1 cellular context compared by ENCODE assay signal in genomic region chr10:11165591-11166543, GRCh38.
TF ChIP-seq lines count a peak whose summit lies in the region.

No MANE protein-coding gene starts in this region.

TF ChIP-seq in GM12878, 131 proteins besides CTCF, POLR2A, EP300 and RAD21 (continued from another document):
- TF ChIP-seq HSF1 (IDR thresholded peaks at IDR 0.05; ENCODE audit: low read depth, low read length): no peak
- TF ChIP-seq MLLT1 (IDR thresholded peaks at IDR 0.05): peak; percentile 69; the same call in 1 of the 2 replicates
- TF ChIP-seq ZBTB40 (IDR thresholded peaks at IDR 0.05; ENCODE audit: borderline replicate concordance): no peak
- peak; percentile 60; the same call in 1 of the 2 replicates for TF ChIP-seq CHD1 (IDR thresholded peaks at IDR 0.05; ENCODE audit: low read depth, low read length)
- 0 out of 2 replicates have a peak, but pooled peaks have one; percentile 11 for TF ChIP-seq ELK1 (IDR thresholded peaks at IDR 0.05; ENCODE audit: low read depth, low read length)
- peak; percentile 52; the same call in 1 of the 2 replicates for TF ChIP-seq NBN (IDR thresholded peaks at IDR 0.05)
- TF ChIP-seq MEF2B (IDR thresholded peaks at IDR 0.05; ENCODE audit: partially characterized antibody, poor library complexity, severe bottlenecking): peak; percentile 4
- no peak for TF ChIP-seq BCL11A (IDR thresholded peaks at IDR 0.05; ENCODE audit: low read depth, low read length)
- TF ChIP-seq BHLHE40 (IDR thresholded peaks at IDR 0.05; ENCODE audit: borderline replicate concordance in 1 of 2, low read depth in 2 of 2, low read length in 1 of 2): peak; percentile 24 to 25; a peak in 1 of 4 replicates
- peak; percentile 56; the same call in 1 of the 2 replicates for TF ChIP-seq POLR2AphosphoS2 (IDR thresholded peaks at IDR 0.05; ENCODE audit: low read depth, low read length)
- TF ChIP-seq SMARCA5 (IDR thresholded peaks at IDR 0.05): peak; percentile 94
- TF ChIP-seq RELB (IDR thresholded peaks at IDR 0.05; ENCODE audit: low read depth): peak; percentile 58; the same call in 1 of the 2 replicates
- TF ChIP-seq NFIC (IDR thresholded peaks at IDR 0.05; ENCODE audit: low read depth, low read length): no peak
- TF ChIP-seq IKZF2 (IDR thresholded peaks at IDR 0.05): peak; percentile 84 to 86; a peak in 3 of 4 replicates
- peak; percentile 64 for TF ChIP-seq NR2F1 (conservative IDR thresholded peaks at IDR 0.05)
- 0 out of 2 replicates have a peak, but pooled peaks have one; percentile 47 for TF ChIP-seq TBL1XR1 (IDR thresholded peaks at IDR 0.05; ENCODE audit: low read depth, low read length)
- peak; percentile 52; the same call in 1 of the 2 replicates for TF ChIP-seq SMAD5 (IDR thresholded peaks at IDR 0.05; ENCODE audit: low read depth)
- TF ChIP-seq EED (IDR thresholded peaks at IDR 0.05; ENCODE audit: low read depth): peak; percentile 92
- 0 out of 2 replicates have a peak, but pooled peaks have one; percentile 24 for TF ChIP-seq MAX (IDR thresholded peaks at IDR 0.05; ENCODE audit: low read depth, low read length)
- TF ChIP-seq ZNF217 (IDR thresholded peaks at IDR 0.05): no peak
- TF ChIP-seq SIN3A (IDR thresholded peaks at IDR 0.05; ENCODE audit: low read depth, low read length): peak; percentile 45; the same call in 1 of the 2 replicates
- peak; percentile 83 for TF ChIP-seq IRF4 (IDR thresholded peaks at IDR 0.05; ENCODE audit: low read depth, low read length)
- no peak; the same call in 1 of the 2 replicates for TF ChIP-seq CBFB (IDR thresholded peaks at IDR 0.05; ENCODE audit: low read depth)
- TF ChIP-seq TAF1 (IDR thresholded peaks at IDR 0.05; ENCODE audit: borderline replicate concordance, low read depth, low read length): peak; percentile 57; the same call in 1 of the 2 replicates
- TF ChIP-seq RAD51 (IDR thresholded peaks at IDR 0.05): peak; percentile 60
- TF ChIP-seq LARP7 (IDR thresholded peaks at IDR 0.05): 0 out of 2 replicates have a peak, but pooled peaks have one; percentile 24
- TF ChIP-seq ZBED1 (IDR thresholded peaks at IDR 0.05; ENCODE audit: borderline replicate concordance): no peak
- no peak for TF ChIP-seq TCF7 (IDR thresholded peaks at IDR 0.05; ENCODE audit: borderline replicate concordance)
